Comparison of ENCODE assay signal across 12 cellular contexts in genomic region chr3:125154800-125155269, GRCh38. TPM values are rescaled to one million over a fixed set of nuclear protein-coding genes. Genes with fewer than 3 reads are reported as not detected.
DNase-seq lines count a peak whose midpoint lies in the region; ATAC-seq and TF ChIP-seq lines count a peak whose summit lies in the region.
"Had no signal": no experiment of that assay in that cellular context is flagged by ENCODE, and none has a peak within 500 bp of the region (broad histone marks: within the 10 kb centered on the region; RNA-seq: fewer than 3 reads in every experiment).

No MANE protein-coding gene starts in this region.

- H3K9me3 Mint-ChIP-seq in WTC11 (no peaks in the 10 kb centered on the region; the same call in 1 of the 2 replicates), endodermal cell (no peaks in the 10 kb centered on the region)
- H3K9me3 Mint-ChIP-seq: nephron progenitor cell, type B pancreatic cell had no signal

- DNase-seq in CD1c-positive myeloid dendritic cell (ENCODE audit: extremely low spot score) (peak; percentile 83), WTC11 (ENCODE audit: low spot score) (no peak), endodermal cell (peak; percentile 24), GM19238 (ENCODE audit: insufficient read length, low spot score) (no peak), GM03348 (ENCODE audit: low spot score) (no peak), T1000 (lab: John Stamatoyannopoulos, UW) (no peak), NCI-H2196 treated with DMSO at 0.1 percent for 48 hours (lab: John Stamatoyannopoulos, UW; ENCODE audit: unreplicated experiment) (no peak)
- DNase-seq: Caco-2, nephron progenitor cell had no signal

- WGBS in endodermal cell (ENCODE audit: insufficient coverage in 1 of 2, insufficient read length in 1 of 2), 2 experiments = 95 to 97% methylated on average over 16 to 17 of the region's 17 CpGs

- H3K4me1 Mint-ChIP-seq in WTC11 (peaks cover 34% of the 10 kb centered on the region), endodermal cell (peaks cover 19% of the 10 kb centered on the region)

- no peaks in the 10 kb centered on the region for H3K27me3 ChIP-seq in endodermal cell (ENCODE audit: control insufficient read depth, insufficient read depth, low read length, poor library complexity, severe bottlenecking)

- H3K36me3 Mint-ChIP-seq in WTC11 (no peaks in the 10 kb centered on the region), endodermal cell (ENCODE audit: low read depth) (no peaks in the 10 kb centered on the region)

- H3K4me3 Mint-ChIP-seq in WTC11 (no peak overlapping the region), endodermal cell (no peak overlapping the region)
- H3K4me3 Mint-ChIP-seq: nephron progenitor cell, type B pancreatic cell had no signal

- no peak overlapping the region for H3K27ac ChIP-seq in endodermal cell (ENCODE audit: low read depth, low read length)

- no peak overlapping the region for H3K4me3 ChIP-seq in endodermal cell (ENCODE audit: low read length)

- POLR2A ChIA-PET in WTC11 (lab: Charles Lee) = no interaction called here

- CTCF ChIA-PET in WTC11 (lab: Charles Lee) = interaction anchor here (0.8 to 1.0 kb wide), 2 partner anchors 11 to 220 kb away, joined by 3 read pairs; partner anchors contain the start of gene MUC13

- H3K27ac Mint-ChIP-seq in WTC11 (peak overlapping the region; percentile 78; the same call in 1 of the 2 replicates), endodermal cell (no peak overlapping the region)
- H3K27ac Mint-ChIP-seq: nephron progenitor cell, type B pancreatic cell had no signal

- no peaks in the 10 kb centered on the region for H3K36me3 ChIP-seq in endodermal cell (ENCODE audit: control insufficient read depth, insufficient read depth, low read length)

- peak; percentile 48 for ATAC-seq in GM21529 (IDR thresholded peaks at IDR 0.05; ENCODE audit: unreplicated experiment)
- no peak for ATAC-seq in WTC11
- ATAC-seq: HCT116 had no signal

- TF ChIP-seq CTCF in WTC11 (IDR thresholded peaks at IDR 0.05) (no peak), endodermal cell (conservative IDR thresholded peaks at IDR 0.05) (no peak)

- H3K4me1 ChIP-seq in endodermal cell (ENCODE audit: control insufficient read depth, insufficient read depth, low read length) = no peaks in the 10 kb centered on the region

- H3K27me3 Mint-ChIP-seq in WTC11 (ENCODE audit: low read depth) (no peaks in the 10 kb centered on the region; the same call in 1 of the 2 replicates), endodermal cell (ENCODE audit: insufficient read depth) (no peaks in the 10 kb centered on the region)
- H3K27me3 Mint-ChIP-seq: type B pancreatic cell had no signal

- H3K9me3 ChIP-seq in endodermal cell (ENCODE audit: control insufficient read depth, low read length) = no peaks in the 10 kb centered on the region
- H3K9me3 ChIP-seq: Caco-2 had no signal

- no peak overlapping the region for H3K9ac ChIP-seq in endodermal cell (ENCODE audit: extremely low read depth, low read length, poor library complexity, severe bottlenecking)

TF ChIP-seq in WTC11, 78 proteins besides CTCF, POLR2A, EP300 and RAD21:
- no peak for TF ChIP-seq ESRRA (CRISPR knock-in tag; IDR thresholded peaks at IDR 0.05; ENCODE audit: borderline replicate concordance)
- no peak for TF ChIP-seq ARID4B (CRISPR knock-in tag; IDR thresholded peaks at IDR 0.05; ENCODE audit: borderline replicate concordance)
- no peak for TF ChIP-seq EMX1 (CRISPR knock-in tag; IDR thresholded peaks at IDR 0.05)
- TF ChIP-seq FOXP1 (CRISPR knock-in tag; IDR thresholded peaks at IDR 0.05; ENCODE audit: borderline replicate concordance) = no peak

RNA-seq across cellular contexts. Expression of gene SLC12A8, which starts 57.7 kb away (rescaled TPM):
- 7.5 to 10.3 TPM (median 9.1 TPM) in 3 replicates for total RNA-seq in WTC11 (2021)
- total RNA-seq in endodermal cell = 10 to 100 TPM; 17.3 to 18.6 TPM
- 4.2 TPM for polyA plus RNA-seq in endodermal cell (2013, experiment 1 of 2)
- polyA plus RNA-seq in endodermal cell (2013, experiment 2 of 2) = 4.1 TPM

Comparison
In these comparisons a context has a peak if more than half of its experiments do, and no peak if none do; other contexts are left out.
1. DNase-seq: peak in CD1c-positive myeloid dendritic cell (single experiment) and endodermal cell (single experiment); none in WTC11 (single experiment), GM19238 (single experiment), GM03348 (single experiment), T1000 (single experiment) and NCI-H2196 treated with DMSO at 0.1 percent for 48 hours (single experiment).